ENCODE assay signal across 19 cellular contexts in genomic region chr15:31010036-31010435, GRCh38. TPM values are rescaled to one million over a fixed set of nuclear protein-coding genes. Genes with fewer than 3 reads are reported as not detected.
DNase-seq lines count a peak whose midpoint lies in the region; ATAC-seq, FAIRE-seq and TF ChIP-seq lines count a peak whose summit lies in the region.
"Had no signal": no experiment of that assay in that cellular context is flagged by ENCODE, and none has a peak within 500 bp of the region (broad histone marks: within the 10 kb centered on the region; RNA-seq: fewer than 3 reads in every experiment).

No MANE protein-coding gene starts in this region.

- H3K4me1 ChIP-seq in psoas muscle, result no peaks in the 10 kb centered on the region

- no peaks in the 10 kb centered on the region for H3K27me3 ChIP-seq in bronchial epithelial cell (ENCODE audit: control insufficient read depth, insufficient read depth, low read length)
- no peaks in the 10 kb centered on the region for H3K27me3 ChIP-seq in psoas muscle (ENCODE audit: insufficient read depth in 3 of 3, low read length in 2 of 3)
- no peaks in the 10 kb centered on the region for H3K27me3 ChIP-seq in brain microvascular endothelial cell (replicated peaks)
- H3K27me3 ChIP-seq: BLaER1 had no signal

- H3K4me3 ChIP-seq in bronchial epithelial cell (ENCODE audit: low read depth, low read length), result no peak overlapping the region
- no peak overlapping the region for H3K4me3 ChIP-seq in psoas muscle
- no peak overlapping the region for H3K4me3 ChIP-seq in brain microvascular endothelial cell (ENCODE audit: low read depth, low read length)
- H3K4me3 ChIP-seq: BLaER1, GM23248 had no signal

- FAIRE-seq in GM18507 (lab: Jason Lieb, UNC) (peak; percentile 54), bronchial epithelial cell (lab: Jason Lieb, UNC) (no peak)
- FAIRE-seq: H1 had no signal

- no peak for TF ChIP-seq CTCF in bronchial epithelial cell (IDR thresholded peaks at IDR 0.05; ENCODE audit: insufficient read depth, low read length, severe bottlenecking)
- no peak for TF ChIP-seq CTCF in psoas muscle (IDR thresholded peaks at IDR 0.05)
- TF ChIP-seq CTCF in brain microvascular endothelial cell (IDR thresholded peaks at IDR 0.05; ENCODE audit: low read depth, low read length, missing control alignments), result no peak

- intact Hi-C loops in psoas muscle (cut with DNase I), result no loop called here

- DNase-seq in NCI-H1105 treated with DMSO at 0.1 percent for 48 hours (lab: John Stamatoyannopoulos, UW) (peak; percentile 11), NCI-H1105 (lab: John Stamatoyannopoulos, UW) (no peak), GM18507 (ENCODE audit: extremely low spot score, insufficient read length, low read depth) (no peak), bronchial epithelial cell (ENCODE audit: low read depth) (peak; percentile 79), psoas muscle (no peak), brain microvascular endothelial cell (no peak)
- DNase-seq: Caco-2; CD4-positive, CD25-positive, alpha-beta regulatory T cell; CD8-positive, alpha-beta T cell; DMS153; DND-41; GM23248; H7; HCEC 1CT had no signal

- in situ Hi-C loops in brain microvascular endothelial cell (cut with HindIII; ENCODE audit: low pct_ligation_motif_present, low sequenced_read_pairs), result no loop called here

- WGBS in psoas muscle, 3 donors, result 93 to 100% (median 93%) methylated on average over 1 of the region's 1 CpG

- H3K36me3 ChIP-seq in bronchial epithelial cell (ENCODE audit: control insufficient read depth, insufficient read depth, low read length), result no peaks in the 10 kb centered on the region
- no peaks in the 10 kb centered on the region for H3K36me3 ChIP-seq in psoas muscle (ENCODE audit: insufficient read depth in 1 of 2, low read depth in 1 of 2)
- no peaks in the 10 kb centered on the region for H3K36me3 ChIP-seq in brain microvascular endothelial cell (replicated peaks)
- H3K36me3 ChIP-seq: BLaER1 had no signal

- ATAC-seq in psoas muscle, result no peak
- ATAC-seq in activated CD4-positive, CD25-positive, alpha-beta regulatory T cell treated with anti-CD3 and anti-CD28 coated beads, Interleukin-2, amount 50 U/mL, for 24 hours, result no peak
- ATAC-seq: CD8-positive, alpha-beta T cell had no signal

- no peak overlapping the region for H3K27ac ChIP-seq in psoas muscle
- no peak overlapping the region for H3K27ac ChIP-seq in brain microvascular endothelial cell
- H3K27ac ChIP-seq: 22Rv1, BLaER1, C4-2B, GM23248 had no signal

- H3K9me3 ChIP-seq in psoas muscle, result peaks cover 21% of the 10 kb centered on the region

RNA-seq across cellular contexts. Expression of gene MTMR10, which starts 18.6 kb away (rescaled TPM):
- total RNA-seq in bronchial epithelial cell (6.6 and 8.7 TPM in 2 replicates), psoas muscle (10 to 100 TPM; 22.1 to 52.3 (median 37.1) TPM)
- polyA plus RNA-seq in psoas muscle, result 10 to 100 TPM; 15.0 to 42.9 (median 16.9) TPM

Comparison
In these comparisons a context has a peak if more than half of its experiments do, and no peak if none do; other contexts are left out.
1. DNase-seq: peak in NCI-H1105 treated with DMSO at 0.1 percent for 48 hours (single experiment) and bronchial epithelial cell (single experiment); none in NCI-H1105 (single experiment), GM18507 (single experiment), psoas muscle (0 of 2) and brain microvascular endothelial cell (single experiment).